In the genomic region with DNA sequence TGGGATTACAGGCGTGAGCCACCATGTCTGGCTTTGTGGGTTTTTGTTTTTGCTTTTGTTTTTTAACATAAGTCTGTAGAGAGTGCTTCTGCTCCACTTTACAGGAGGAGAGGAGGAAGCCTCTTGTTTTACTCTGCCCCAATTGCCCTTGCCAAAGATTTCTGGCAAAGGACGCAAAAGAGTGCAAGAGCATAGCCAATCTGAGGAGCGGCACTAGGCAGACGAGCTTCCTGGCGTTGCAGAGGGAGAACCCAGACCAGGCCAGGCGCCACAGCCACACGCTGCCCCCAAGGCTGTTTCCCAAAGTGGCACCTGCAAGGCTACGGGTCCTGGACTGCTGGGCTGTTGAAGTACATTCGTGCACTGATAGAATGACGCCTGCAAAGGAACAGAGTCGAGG, we compare ENCODE assay signal across 1 cellular context.
TF ChIP-seq lines count a peak whose summit lies in the region.

No MANE protein-coding gene starts in this region.

TF ChIP-seq in GM23338, 12 proteins besides CTCF, POLR2A, EP300 and RAD21 (continued from another document):
- no peak for TF ChIP-seq ZNF462 (CRISPR knock-in tag; IDR thresholded peaks at IDR 0.05)
- TF ChIP-seq JUNB (IDR thresholded peaks at IDR 0.05; ENCODE audit: unreplicated experiment): no peak
- no peak for TF ChIP-seq CREB1 (CRISPR knock-in tag; IDR thresholded peaks at IDR 0.05; ENCODE audit: low read depth)
- no peak for TF ChIP-seq NANOG (IDR thresholded peaks at IDR 0.05; ENCODE audit: borderline replicate concordance)
- TF ChIP-seq ZNF331 (CRISPR knock-in tag; IDR thresholded peaks at IDR 0.05; ENCODE audit: low read depth): no peak
- no peak for TF ChIP-seq STAT1 (IDR thresholded peaks at IDR 0.05; ENCODE audit: unreplicated experiment)
